ENCODE assay signal across 8 cellular contexts in the genomic region with DNA sequence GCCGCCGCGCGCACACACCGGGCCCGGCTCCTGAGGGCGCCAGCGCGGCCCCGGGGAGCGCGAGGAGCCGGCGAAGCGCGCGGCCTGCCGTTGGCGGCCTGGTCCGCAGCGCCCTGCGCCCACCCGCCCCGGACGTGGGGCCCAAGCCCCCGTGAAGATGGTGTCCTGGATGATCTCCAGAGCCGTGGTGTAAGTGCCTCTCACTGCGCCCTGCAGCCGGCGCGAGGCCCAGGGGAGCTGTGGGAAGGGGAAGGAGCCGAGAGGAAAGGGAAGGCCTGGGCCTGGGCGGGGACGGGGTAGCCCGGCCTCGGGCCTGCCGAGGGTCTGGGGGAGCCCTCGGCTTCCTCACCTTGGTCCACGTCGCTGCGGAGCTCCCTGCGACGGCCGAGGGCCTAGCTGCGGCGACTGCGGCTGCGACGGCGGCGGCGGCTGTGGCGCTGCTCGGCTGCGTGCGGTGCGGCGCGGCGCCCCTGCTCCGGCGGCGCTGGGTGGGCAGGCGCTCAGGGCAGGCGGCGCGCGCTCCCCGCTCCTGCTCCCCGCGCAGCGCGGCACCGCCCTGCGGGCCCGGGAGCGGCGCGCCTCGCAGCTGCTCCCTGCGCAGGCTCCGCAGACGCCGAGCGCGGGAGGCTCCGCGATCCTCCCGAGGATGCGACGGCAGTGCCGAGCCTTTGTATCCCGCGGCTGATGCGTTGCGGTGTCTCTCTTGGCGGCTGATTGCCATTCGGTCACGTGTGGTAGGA. TPM values are rescaled to one million over a fixed set of nuclear protein-coding genes. Genes with fewer than 3 reads are reported as not detected.
DNase-seq lines count a peak whose midpoint lies in the region; ATAC-seq and TF ChIP-seq lines count a peak whose summit lies in the region.

A gene with protein sequence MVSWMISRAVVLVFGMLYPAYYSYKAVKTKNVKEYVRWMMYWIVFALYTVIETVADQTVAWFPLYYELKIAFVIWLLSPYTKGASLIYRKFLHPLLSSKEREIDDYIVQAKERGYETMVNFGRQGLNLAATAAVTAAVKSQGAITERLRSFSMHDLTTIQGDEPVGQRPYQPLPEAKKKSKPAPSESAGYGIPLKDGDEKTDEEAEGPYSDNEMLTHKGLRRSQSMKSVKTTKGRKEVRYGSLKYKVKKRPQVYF (plus strand): TSS at position 13 of the 740 bp plus-strand sequence. CDS start 145 bp downstream, at position 158.

- no peaks in the 10 kb centered on the region for H3F3A ChIP-seq in OCI-LY1 (ENCODE audit: insufficient read depth, low read length)

- no peaks in the 10 kb centered on the region for H4K20me1 ChIP-seq in OCI-LY1 (ENCODE audit: insufficient read depth, low read length)

- POLR2A ChIA-PET in CD4-positive, alpha-beta memory T cell (lab: Charles Lee; ENCODE audit: partially characterized antibody): interaction anchor here (0.7 to 3.9 kb wide), 21 partner anchors 11 to 389 kb away, joined by 3 to 58 read pairs (median 4); a partner anchor contains a TSS

- CTCF ChIA-PET in CD4-positive, alpha-beta memory T cell (lab: Charles Lee; ENCODE audit: partially characterized antibody): interaction anchor here (1.0 to 3.5 kb wide), 6 partner anchors 10 to 306 kb away, joined by 3 to 16 read pairs (median 6); no protein-coding TSS in a partner anchor

- peak; percentile 53 to 71 (median 59) for DNase-seq in CD4-positive, alpha-beta memory T cell
- peak; percentile 42 for DNase-seq in activated T-cell treated with anti-CD3 and anti-CD28 coated beads, Interleukin-2, amount 50 U/mL, for 4 hours
- peak; percentile 52 to 88 for DNase-seq in stimulated activated effector memory CD8-positive, alpha-beta T cell treated with anti-CD3 and anti-CD28 coated beads, Interleukin-12 subunit alpha, Interleukin-12 subunit beta, amount 100 ng/mL, for 72 hours (ENCODE audit: low spot score in 2 of 2)

- intact Hi-C loops in CD4-positive, alpha-beta memory T cell (cut with micrococcal nuclease): loop anchor here (1.0 to 2.0 kb wide), 3 partner anchors 55 to 253 kb away; no protein-coding TSS in a partner anchor

- no peaks in the 10 kb centered on the region for H3K27me3 Mint-ChIP-seq in CD4-positive, alpha-beta memory T cell
- no peaks in the 10 kb centered on the region for H3K27me3 Mint-ChIP-seq in activated T-cell treated with anti-CD3 and anti-CD28 coated beads, Interleukin-2, amount 50 U/mL, for 4 hours (ENCODE audit: low read depth)

- peaks cover 48 to 80% (median 67%) of the 10 kb centered on the region in 4 donors for H3K4me1 Mint-ChIP-seq in CD4-positive, alpha-beta memory T cell
- H3K4me1 Mint-ChIP-seq in activated T-cell treated with anti-CD3 and anti-CD28 coated beads, Interleukin-2, amount 50 U/mL, for 4 hours (ENCODE audit: low read depth): peaks cover 61% of the 10 kb centered on the region
- H3K4me1 Mint-ChIP-seq in stimulated activated effector memory CD8-positive, alpha-beta T cell treated with anti-CD3 and anti-CD28 coated beads, Interleukin-12 subunit alpha, Interleukin-12 subunit beta, amount 100 ng/mL, for 72 hours: peaks cover 38% of the 10 kb centered on the region

- H3K36me3 Mint-ChIP-seq in CD4-positive, alpha-beta memory T cell: peaks cover 3 to 10% of the 10 kb centered on the region in 2 donors
- H3K36me3 Mint-ChIP-seq in activated T-cell treated with anti-CD3 and anti-CD28 coated beads, Interleukin-2, amount 50 U/mL, for 4 hours (ENCODE audit: insufficient read depth): peaks cover 5% of the 10 kb centered on the region
- no peaks in the 10 kb centered on the region for H3K36me3 Mint-ChIP-seq in stimulated activated effector memory CD8-positive, alpha-beta T cell treated with anti-CD3 and anti-CD28 coated beads, Interleukin-12 subunit alpha, Interleukin-12 subunit beta, amount 100 ng/mL, for 72 hours

- 0 out of 2 replicates have a peak within 1 kb of the TSS, but pooled peaks have one; percentile 11 for H2AFZ ChIP-seq in OCI-LY1 (ENCODE audit: low read length)

- peak within 1 kb of the TSS; percentile 87 to 93 (median 90) for H3K4me3 Mint-ChIP-seq in CD4-positive, alpha-beta memory T cell
- H3K4me3 Mint-ChIP-seq in activated T-cell treated with anti-CD3 and anti-CD28 coated beads, Interleukin-2, amount 50 U/mL, for 4 hours: peak within 1 kb of the TSS; percentile 90
- H3K4me3 Mint-ChIP-seq in stimulated activated effector memory CD8-positive, alpha-beta T cell treated with anti-CD3 and anti-CD28 coated beads, Interleukin-12 subunit alpha, Interleukin-12 subunit beta, amount 100 ng/mL, for 72 hours: peak within 1 kb of the TSS; percentile 81

- H3K79me2 ChIP-seq in OCI-LY1 (ENCODE audit: insufficient read depth, low read length): peaks cover 57% of the 10 kb centered on the region

- H3K9me3 ChIP-seq in CD4-positive, alpha-beta memory T cell (ENCODE audit: control insufficient read depth in 1 of 2, low read length in 2 of 2): no peaks in the 10 kb centered on the region
- H3K9me3 ChIP-seq in OCI-LY1 (ENCODE audit: low read length): no peaks in the 10 kb centered on the region
- no peaks in the 10 kb centered on the region for H3K9me3 ChIP-seq in esophagus (ENCODE audit: control insufficient read depth in 2 of 2, insufficient read depth in 1 of 2, low read depth in 1 of 2, low read length in 1 of 2)
- H3K9me3 ChIP-seq in muscle layer of colon (ENCODE audit: low read length): no peaks in the 10 kb centered on the region

- peak within 1 kb of the TSS; percentile 89 to 96 (median 94) for H3K27ac Mint-ChIP-seq in CD4-positive, alpha-beta memory T cell
- peak within 1 kb of the TSS; percentile 91 for H3K27ac Mint-ChIP-seq in stimulated activated effector memory CD8-positive, alpha-beta T cell treated with anti-CD3 and anti-CD28 coated beads, Interleukin-12 subunit alpha, Interleukin-12 subunit beta, amount 100 ng/mL, for 72 hours

- H3K27ac ChIP-seq in CD4-positive, alpha-beta memory T cell (ENCODE audit: low read depth, low read length): peak within 1 kb of the TSS; percentile 78
- H3K27ac ChIP-seq in OCI-LY1 (ENCODE audit: low read depth, low read length, poor library complexity, severe bottlenecking) (peak within 1 kb of the TSS; percentile 69), esophagus (ENCODE audit: low read depth in 2 of 2, low read length in 1 of 2) (peak within 1 kb of the TSS; percentile 99 to 100), muscle layer of colon (ENCODE audit: low read depth, low read length) (peak within 1 kb of the TSS; percentile 74)

- H3K4me2 ChIP-seq in OCI-LY1 (ENCODE audit: low read length): peak within 1 kb of the TSS; percentile 84

- H3K4me1 ChIP-seq in CD4-positive, alpha-beta memory T cell (ENCODE audit: insufficient read depth, low read length): peaks cover 64% of the 10 kb centered on the region
- H3K4me1 ChIP-seq in OCI-LY1 (ENCODE audit: insufficient read depth, low read length, severe bottlenecking): peaks cover 58% of the 10 kb centered on the region
- H3K4me1 ChIP-seq in esophagus (ENCODE audit: control insufficient read depth in 2 of 2, insufficient read depth in 2 of 2, low read length in 1 of 2): no peaks in the 10 kb centered on the region
- H3K4me1 ChIP-seq in muscle layer of colon (ENCODE audit: insufficient read depth, low read length): peaks cover 44% of the 10 kb centered on the region

- H3K9ac ChIP-seq in OCI-LY1 (ENCODE audit: low read length): peak within 1 kb of the TSS; percentile 77
- H3K9ac ChIP-seq in muscle layer of colon (ENCODE audit: low read length): peak within 1 kb of the TSS; percentile 96

- no peak for TF ChIP-seq CTCF in OCI-LY1 (IDR thresholded peaks at IDR 0.05; ENCODE audit: low read length)

- TF ChIP-seq POLR2A in GM19099 (IDR thresholded peaks at IDR 0.05; ENCODE audit: extremely low read depth, insufficient read length, low read depth): peak; percentile 72

- 0% methylated on average over 79 to 99 of the region's 99 CpGs for WGBS in esophagus, 2 donors

- no peaks in the 10 kb centered on the region for H3K9me2 ChIP-seq in OCI-LY1 (ENCODE audit: low read depth, low read length)

- H3K27me3 ChIP-seq in CD4-positive, alpha-beta memory T cell (ENCODE audit: insufficient read depth, low read length): no peaks in the 10 kb centered on the region
- H3K27me3 ChIP-seq in OCI-LY1 (ENCODE audit: insufficient read depth, low read length): no peaks in the 10 kb centered on the region
- no peaks in the 10 kb centered on the region for H3K27me3 ChIP-seq in esophagus (ENCODE audit: control insufficient read depth in 1 of 2, insufficient read depth in 2 of 2, low read length in 2 of 2)
- H3K27me3 ChIP-seq in muscle layer of colon (ENCODE audit: control insufficient read depth in 1 of 2, insufficient read depth in 2 of 2, low read length in 2 of 2): no peaks in the 10 kb centered on the region

- H3K36me3 ChIP-seq in CD4-positive, alpha-beta memory T cell (ENCODE audit: insufficient read depth, low read length): no peaks in the 10 kb centered on the region
- H3K36me3 ChIP-seq in OCI-LY1 (ENCODE audit: insufficient read depth, low read length): no peaks in the 10 kb centered on the region
- no peaks in the 10 kb centered on the region for H3K36me3 ChIP-seq in esophagus (ENCODE audit: control insufficient read depth in 2 of 2, insufficient read depth in 2 of 2, low read length in 1 of 2)
- no peaks in the 10 kb centered on the region for H3K36me3 ChIP-seq in muscle layer of colon (ENCODE audit: insufficient read depth, low read length)

- peak within 1 kb of the TSS; percentile 79 to 92 for H3K4me3 ChIP-seq in CD4-positive, alpha-beta memory T cell (ENCODE audit: low read length in 2 of 2)
- H3K4me3 ChIP-seq in OCI-LY1 (ENCODE audit: low read depth, low read length, poor library complexity, severe bottlenecking) (peak within 1 kb of the TSS; percentile 78), esophagus (ENCODE audit: low read depth in 1 of 2, low read length in 2 of 2) (peak within 1 kb of the TSS; percentile 87 to 93), muscle layer of colon (ENCODE audit: low read depth in 1 of 2, low read length in 2 of 2) (peak within 1 kb of the TSS; percentile 67 to 91)

- peak; percentile 63 for ATAC-seq in HG03378 (IDR thresholded peaks at IDR 0.05; ENCODE audit: unreplicated experiment)
- peak; percentile 85 to 88 for ATAC-seq in activated T-cell treated with anti-CD3 and anti-CD28 coated beads, Interleukin-2, amount 50 U/mL, for 4 hours
- peak; percentile 77 for ATAC-seq in stimulated activated effector memory CD8-positive, alpha-beta T cell treated with anti-CD3 and anti-CD28 coated beads, Interleukin-12 subunit alpha, Interleukin-12 subunit beta, amount 100 ng/mL, for 72 hours

- H3K9me3 Mint-ChIP-seq in CD4-positive, alpha-beta memory T cell: no peaks in the 10 kb centered on the region
- no peaks in the 10 kb centered on the region for H3K9me3 Mint-ChIP-seq in activated T-cell treated with anti-CD3 and anti-CD28 coated beads, Interleukin-2, amount 50 U/mL, for 4 hours
- H3K9me3 Mint-ChIP-seq in stimulated activated effector memory CD8-positive, alpha-beta T cell treated with anti-CD3 and anti-CD28 coated beads, Interleukin-12 subunit alpha, Interleukin-12 subunit beta, amount 100 ng/mL, for 72 hours: no peaks in the 10 kb centered on the region

RNA-seq across cellular contexts. Expression of the gene that starts here (rescaled TPM):
- total RNA-seq in CD4-positive, alpha-beta memory T cell: 10 to 100 TPM; 17.4 to 20.1 TPM
- 10 to 100 TPM; 15.3 to 23.8 TPM for polyA plus RNA-seq in CD4-positive, alpha-beta memory T cell
- 10 to 100 TPM; 13.8 to 20.8 (median 15.0) TPM for total RNA-seq in activated T-cell treated with anti-CD3 and anti-CD28 coated beads, Interleukin-2, amount 50 U/mL, for 4 hours
- polyA plus RNA-seq in esophagus: 1 to 10 TPM; 7.3 to 10.0 TPM

Comparison
In these comparisons a context has a peak if more than half of its experiments do, and no peak if none do; other contexts are left out.
1. Peak in every context shown above with its lines: DNase-seq, ATAC-seq, H3K4me3 ChIP-seq and H3K27ac ChIP-seq.